Comparison of ENCODE assay signal across 1 cellular context in the genomic region with DNA sequence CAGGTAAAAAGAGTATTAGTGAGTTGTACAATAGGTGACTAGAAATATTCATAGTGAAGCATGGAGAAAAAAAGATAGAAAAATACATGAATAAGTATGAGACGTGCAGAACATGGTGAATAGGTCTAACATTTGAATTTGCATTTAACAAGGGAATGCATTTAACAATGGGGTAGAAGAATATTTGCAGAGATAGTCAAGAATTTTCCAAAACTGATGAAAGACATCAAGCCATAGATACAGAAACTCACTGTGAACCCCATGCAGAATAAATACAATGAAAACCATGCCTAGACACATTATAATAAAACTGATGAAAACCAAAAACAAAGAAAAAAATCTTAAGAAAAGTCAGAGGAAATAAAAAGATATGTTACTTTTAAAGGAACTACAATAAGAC.
"Had no signal": no experiment of that assay in that cellular context is flagged by ENCODE, and none has a peak within 500 bp of the region (broad histone marks: within the 10 kb centered on the region; RNA-seq: fewer than 3 reads in every experiment).

No MANE protein-coding gene starts in this region.

- ATAC-seq: GM12878 had no signal

- H3K4me3 ChIP-seq: GM12878 had no signal
